ENCODE assay signal across 9 cellular contexts in genomic region chr17:45222273-45222993, GRCh38. TPM values are rescaled to one million over a fixed set of nuclear protein-coding genes. Genes with fewer than 3 reads are reported as not detected.
DNase-seq lines count a peak whose midpoint lies in the region; ATAC-seq and TF ChIP-seq lines count a peak whose summit lies in the region.
"Had no signal": no experiment of that assay in that cellular context is flagged by ENCODE, and none has a peak within 500 bp of the region (broad histone marks: within the 10 kb centered on the region; RNA-seq: fewer than 3 reads in every experiment).

No MANE protein-coding gene starts in this region.

- DNase-seq in choroid plexus epithelial cell (ENCODE audit: low read depth): no peak
- no peak for DNase-seq in vagina (ENCODE audit: extremely low spot score in 2 of 2)
- no peak for DNase-seq in SW 1271 (lab: John Stamatoyannopoulos, UW)

- TF ChIP-seq POLR2A in Raji (IDR thresholded peaks at IDR 0.05; ENCODE audit: insufficient read depth, low read depth, low read length) (peak; percentile 80), vagina (IDR thresholded peaks at IDR 0.05) (no peak)

- H3K27ac ChIP-seq in muscle layer of duodenum (ENCODE audit: low read length) (peak overlapping the region; percentile 69), vagina (peak overlapping the region; percentile 85)

- no peak for TF ChIP-seq CTCF in choroid plexus epithelial cell (conservative IDR thresholded peaks at IDR 0.05; ENCODE audit: low read depth, low read length)
- no peak for TF ChIP-seq CTCF in vagina (IDR thresholded peaks at IDR 0.05)

- H3K4me1 ChIP-seq in muscle layer of duodenum (ENCODE audit: control insufficient read depth in 1 of 2, insufficient read depth in 2 of 2, low read length in 2 of 2) (peaks cover 11% of the 10 kb centered on the region in 2 donors), vagina (peaks cover 47% of the 10 kb centered on the region)

- no peaks in the 10 kb centered on the region for H3K36me3 ChIP-seq in muscle layer of duodenum (ENCODE audit: control insufficient read depth in 1 of 2, insufficient read depth in 2 of 2, low read length in 2 of 2)
- H3K36me3 ChIP-seq in vagina: no peaks in the 10 kb centered on the region

- H3K27me3 ChIP-seq in muscle layer of duodenum (ENCODE audit: low read depth, low read length) (no peaks in the 10 kb centered on the region), vagina (no peaks in the 10 kb centered on the region)

- intact Hi-C loops in vagina (cut with DNase I): loop anchor here (5.0 kb wide), 2 partner anchors 165 to 435 kb away; no protein-coding TSS in a partner anchor

- H3K9me3 ChIP-seq in muscle layer of duodenum (ENCODE audit: control insufficient read depth in 1 of 2, low read length in 2 of 2) (no peaks in the 10 kb centered on the region), vagina (no peaks in the 10 kb centered on the region)

- H3K4me3 ChIP-seq in GM08714 (ENCODE audit: low read length) (peak overlapping the region; percentile 76), choroid plexus epithelial cell (ENCODE audit: low read depth, low read length) (peak overlapping the region; percentile 66), muscle layer of duodenum (ENCODE audit: low read depth in 1 of 2, low read length in 2 of 2) (peak overlapping the region; percentile 47 to 70), vagina (peak overlapping the region; percentile 53 to 92)

- ATAC-seq in HG03432 (IDR thresholded peaks at IDR 0.05; ENCODE audit: unreplicated experiment): no peak
- no peak for ATAC-seq in HG03342 (IDR thresholded peaks at IDR 0.05; ENCODE audit: unreplicated experiment)

RNA-seq across cellular contexts. Expression of gene FMNL1, which starts 0.7 kb away (rescaled TPM):
- 22.1 TPM for total RNA-seq in vagina

RNA-seq across cellular contexts. Expression of gene SPATA32, which starts 39.5 kb away (rescaled TPM):
- not detected for total RNA-seq in vagina
- total RNA-seq: M059J had no signal
